8 cellular contexts compared by ENCODE assay signal in genomic region chr5:165457854-165458481, GRCh38.
DNase-seq lines count a peak whose midpoint lies in the region; TF ChIP-seq lines count a peak whose summit lies in the region.

No MANE protein-coding gene starts in this region.

- H3K4me3 ChIP-seq in left ventricle myocardium inferior (no peak overlapping the region), right atrium auricular region (no peak overlapping the region), NT2/D1 (ENCODE audit: insufficient read length, low read depth) (no peak overlapping the region), fibroblast of the aortic adventitia (ENCODE audit: low read depth, low read length) (no peak overlapping the region)

- no peaks in the 10 kb centered on the region for H3K4me1 ChIP-seq in left ventricle myocardium inferior
- no peaks in the 10 kb centered on the region for H3K4me1 ChIP-seq in right atrium auricular region
- H3K4me1 ChIP-seq in NT2/D1 (ENCODE audit: insufficient read depth, insufficient read length), result no peaks in the 10 kb centered on the region

- H3K36me3 ChIP-seq in left ventricle myocardium inferior (no peaks in the 10 kb centered on the region), right atrium auricular region (no peaks in the 10 kb centered on the region), NT2/D1 (ENCODE audit: insufficient read depth, insufficient read length, low read length) (no peaks in the 10 kb centered on the region)

- H3K9ac ChIP-seq in NT2/D1 (ENCODE audit: insufficient read length, low read depth), result no peak overlapping the region

- H3K9me3 Mint-ChIP-seq in type B pancreatic cell, result no peaks in the 10 kb centered on the region

- DNase-seq in left ventricle myocardium inferior (no peak), right atrium auricular region (ENCODE audit: low spot score) (no peak), NT2/D1 (ENCODE audit: low read depth, low spot score) (peak; percentile 20), fibroblast of the aortic adventitia (ENCODE audit: low read depth) (peak; percentile 69), type B pancreatic cell (ENCODE audit: extremely low spot score, unreplicated experiment) (no peak), DMS79 (lab: John Stamatoyannopoulos, UW) (no peak), 8988T (no peak)
- DNase-seq in activated CD4-positive, alpha-beta T cell treated with anti-CD3 and anti-CD28 coated beads, Interleukin-2, amount 50 U/mL, for 1 hour, result no peak

- H3K9me3 ChIP-seq in left ventricle myocardium inferior (replicated peaks), result no peaks in the 10 kb centered on the region
- H3K9me3 ChIP-seq in right atrium auricular region, result no peaks in the 10 kb centered on the region
- no peaks in the 10 kb centered on the region for H3K9me3 ChIP-seq in NT2/D1 (ENCODE audit: insufficient read depth, low read length)

- TF ChIP-seq CTCF in left ventricle myocardium inferior (IDR thresholded peaks at IDR 0.05; ENCODE audit: borderline replicate concordance) (peak; percentile 18), right atrium auricular region (IDR thresholded peaks at IDR 0.05) (peak in 1 of 2 donors; percentile 34), fibroblast of the aortic adventitia (IDR thresholded peaks at IDR 0.05; ENCODE audit: insufficient read depth, low read length) (peak; percentile 62), type B pancreatic cell (conservative IDR thresholded peaks at IDR 0.05) (peak; percentile 79)

- intact Hi-C loops in left ventricle myocardium inferior (cut with micrococcal nuclease), result no loop called here

- no peak overlapping the region for H3K4me3 Mint-ChIP-seq in type B pancreatic cell

- no peaks in the 10 kb centered on the region for H3K4me1 Mint-ChIP-seq in type B pancreatic cell (ENCODE audit: unreplicated experiment)

- no peaks in the 10 kb centered on the region for H3K27me3 ChIP-seq in left ventricle myocardium inferior (ENCODE audit: low read depth)
- H3K27me3 ChIP-seq in right atrium auricular region, result no peaks in the 10 kb centered on the region
- no peaks in the 10 kb centered on the region for H3K27me3 ChIP-seq in NT2/D1 (ENCODE audit: insufficient read depth, insufficient read length)

- no peaks in the 10 kb centered on the region for H3K36me3 Mint-ChIP-seq in type B pancreatic cell

- H3K27ac ChIP-seq in left ventricle myocardium inferior (replicated peaks) (no peak overlapping the region), right atrium auricular region (no peak overlapping the region)

- no peaks in the 10 kb centered on the region for H3K27me3 Mint-ChIP-seq in type B pancreatic cell

- H3K27ac Mint-ChIP-seq in type B pancreatic cell, result no peak overlapping the region

Comparison
In these comparisons a context has a peak if more than half of its experiments do, and no peak if none do; other contexts are left out.
1. DNase-seq: peak in NT2/D1 (single experiment) and fibroblast of the aortic adventitia (single experiment); none in left ventricle myocardium inferior (single experiment), right atrium auricular region (single experiment), type B pancreatic cell (single experiment), activated CD4-positive, alpha-beta T cell treated with anti-CD3 and anti-CD28 coated beads, Interleukin-2, amount 50 U/mL, for 1 hour (single experiment), DMS79 (single experiment) and 8988T (single experiment).